ENCODE assay signal across 14 cellular contexts in genomic region chr9:113624721-113625120, GRCh38.
DNase-seq lines count a peak whose midpoint lies in the region; ATAC-seq and TF ChIP-seq lines count a peak whose summit lies in the region.
"Had no signal": no experiment of that assay in that cellular context is flagged by ENCODE, and none has a peak within 500 bp of the region (broad histone marks: within the 10 kb centered on the region; RNA-seq: fewer than 3 reads in every experiment).

No MANE protein-coding gene starts in this region.

- WGBS in heart left ventricle, 4 donors, result 44 to 69% (median 57%) methylated on average over 9 of the region's 9 CpGs

- no peak for TF ChIP-seq POLR2A in heart left ventricle (IDR thresholded peaks at IDR 0.05)

- H3K4me1 ChIP-seq in heart left ventricle, result peaks cover 0 to 65% (median 50%) of the 10 kb centered on the region in 12 donors
- peaks cover 35 to 75% of the 10 kb centered on the region in 2 donors for H3K4me1 ChIP-seq in thoracic aorta (ENCODE audit: control insufficient read depth in 1 of 2, low read depth in 2 of 2)

- peak in 2 of 4 donors; percentile 20 to 22 for ATAC-seq in heart left ventricle
- ATAC-seq in thoracic aorta (ENCODE audit: insufficient number of reproducible peaks, low FRiP score, low read depth), result no peak
- ATAC-seq: natural killer cell, T-cell had no signal

- peak; percentile 36 for DNase-seq in activated effector memory CD4-positive, alpha-beta T cell treated with anti-CD3 and anti-CD28 coated beads, Interleukin-2, amount 50 U/mL, for 16 hours
- DNase-seq in activated effector memory CD4-positive, alpha-beta T cell treated with Interleukin-2 at 50 U/mL for 16 hours, result no peak
- DNase-seq in T1000 (lab: John Stamatoyannopoulos, UW), result peak; percentile 62
- DNase-seq in heart left ventricle, result peak in 3 of 5 donors; percentile 50 to 60 (median 59)
- no peak for DNase-seq in thoracic aorta (ENCODE audit: low spot score)
- DNase-seq in NOMO-1 treated with dmso at 0.1 percent for 144 hours (lab: John Stamatoyannopoulos, UW; ENCODE audit: unreplicated experiment), result no peak
- DNase-seq in NCI-H2081 treated with DMSO at 0.1 percent for 48 hours (lab: John Stamatoyannopoulos, UW), result no peak
- no peak for DNase-seq in NCI-H2227 treated with DMSO at 0.1 percent for 48 hours (lab: John Stamatoyannopoulos, UW)
- DNase-seq: activated CD4-positive, alpha-beta memory T cell treated with anti-CD3 and anti-CD28 coated beads, Interleukin-2, amount 10 ng/mL, durations not matched to agents 7 days and 5 days; AML-193; natural killer cell; stimulated activated naive CD4-positive, alpha-beta T cell had no signal

- H3K36me3 ChIP-seq in heart left ventricle, result no peaks in the 10 kb centered on the region
- no peaks in the 10 kb centered on the region for H3K36me3 ChIP-seq in thoracic aorta

- H3K27me3 ChIP-seq in heart left ventricle (no peaks in the 10 kb centered on the region), thoracic aorta (replicated peaks; ENCODE audit: insufficient read depth) (no peaks in the 10 kb centered on the region)

- peak overlapping the region in 5 of 12 donors; percentile 26 to 64 (median 49) for H3K27ac ChIP-seq in heart left ventricle
- peak overlapping the region; percentile 44 to 68 for H3K27ac ChIP-seq in thoracic aorta
- H3K27ac ChIP-seq: KMS-11 had no signal

- no peak for TF ChIP-seq CTCF in heart left ventricle (IDR thresholded peaks at IDR 0.05)
- TF ChIP-seq CTCF in thoracic aorta (IDR thresholded peaks at IDR 0.05), result no peak

- H3K9me3 ChIP-seq in heart left ventricle, result no peaks in the 10 kb centered on the region
- H3K9me3 ChIP-seq in thoracic aorta, result no peaks in the 10 kb centered on the region

- intact Hi-C loops in heart left ventricle (cut with DNase I), result no loop called here

- H3K4me3 ChIP-seq in heart left ventricle, result no peak overlapping the region
- H3K4me3 ChIP-seq in thoracic aorta, result no peak overlapping the region

Comparison
In these comparisons a context has a peak if more than half of its experiments do, and no peak if none do; other contexts are left out.
1. DNase-seq: peak in activated effector memory CD4-positive, alpha-beta T cell treated with anti-CD3 and anti-CD28 coated beads, Interleukin-2, amount 50 U/mL, for 16 hours (single experiment), T1000 (single experiment) and heart left ventricle (3 of 5); none in activated effector memory CD4-positive, alpha-beta T cell treated with Interleukin-2 at 50 U/mL for 16 hours (single experiment), thoracic aorta (single experiment), NOMO-1 treated with dmso at 0.1 percent for 144 hours (single experiment), NCI-H2081 treated with DMSO at 0.1 percent for 48 hours (single experiment) and NCI-H2227 treated with DMSO at 0.1 percent for 48 hours (single experiment).